In genomic region chr22:27473533-27473932, GRCh38 we compare ENCODE assay signal across 26 cellular contexts.
DNase-seq lines count a peak whose midpoint lies in the region; ATAC-seq and TF ChIP-seq lines count a peak whose summit lies in the region.
"Had no signal": no experiment of that assay in that cellular context is flagged by ENCODE, and none has a peak within 500 bp of the region (broad histone marks: within the 10 kb centered on the region; RNA-seq: fewer than 3 reads in every experiment).

No MANE protein-coding gene starts in this region.

- H4K20me1 ChIP-seq in mammary epithelial cell (ENCODE audit: insufficient read depth, low read length) = no peaks in the 10 kb centered on the region
- H4K20me1 ChIP-seq in GM23248 (ENCODE audit: insufficient read depth) = no peaks in the 10 kb centered on the region

- in situ Hi-C loops in ACHN (cut with HindIII; ENCODE audit: low pct_ligation_motif_present, low pct_unique_long_range_greater_than_20kb, low sequenced_read_pairs) (no loop called here), mammary epithelial cell (cut with MboI; ENCODE audit: low sequenced_read_pairs in 2 of 2) (loop anchor here in 1 of 2 donors (10.0 kb wide), 1 partner anchor 331 kb away; the partner anchor contains the start of gene MN1), GM23248 (cut with MboI) (no loop called here)

- WGBS in mammary epithelial cell (ENCODE audit: low coverage, missing lambda C conversion rate) = 57% methylated on average over 3 of the region's 3 CpGs
- WGBS in GM23248 (ENCODE audit: low coverage in 1 of 2, low lambda C conversion rate in 2 of 2, missing lambda C conversion rate in 2 of 2), 2 experiments = 81 to 84% methylated on average over 3 of the region's 3 CpGs

- CTCF ChIA-PET in mammary epithelial cell (lab: Charles Lee; ENCODE audit: low non-redundant PET) = interaction anchor here (0.6 kb wide), 1 partner anchor 1326 kb away, joined by 8 read pairs; no protein-coding TSS in a partner anchor

- no peak for TF ChIP-seq CTCF in mammary epithelial cell (conservative IDR thresholded peaks at IDR 0.05 in 1 of 2, IDR thresholded peaks at IDR 0.05 in 1 of 2; ENCODE audit: extremely low read depth in 1 of 2, insufficient read depth in 1 of 2, low read depth in 1 of 2, low read length in 2 of 2)

- no peaks in the 10 kb centered on the region for H3K9me3 ChIP-seq in mammary epithelial cell (replicated peaks; ENCODE audit: insufficient read depth, low read length)
- H3K9me3 ChIP-seq in GM23248 (ENCODE audit: low read depth) = no peaks in the 10 kb centered on the region
- H3K9me3 ChIP-seq: heart left ventricle, left lung, pancreas, right atrium auricular region, uterus had no signal

- no peaks in the 10 kb centered on the region; the same call in 1 of the 2 replicates for H3F3A ChIP-seq in GM23248 (ENCODE audit: insufficient read depth)

- peak overlapping the region; percentile 23 for H2AFZ ChIP-seq in mammary epithelial cell (ENCODE audit: low read depth, low read length)
- H2AFZ ChIP-seq in GM23248 = no peak overlapping the region
- H2AFZ ChIP-seq: GM23338 had no signal

- no peak for ATAC-seq in HG03196 (IDR thresholded peaks at IDR 0.05; ENCODE audit: unreplicated experiment)
- ATAC-seq in HG03520 (IDR thresholded peaks at IDR 0.05; ENCODE audit: unreplicated experiment) = no peak
- ATAC-seq in GM18867 (IDR thresholded peaks at IDR 0.05; ENCODE audit: unreplicated experiment) = no peak
- ATAC-seq: GM23338; heart left ventricle; left lung; natural killer cell; stimulated activated memory B cell treated with anti-CD40 and anti-IgM and Interleukin-4, amounts not matched to agents 10 μg/mL and 1 μg/mL and 100 μg/mL, for 72 hours had no signal

- no peaks in the 10 kb centered on the region for H3K36me3 ChIP-seq in mammary epithelial cell (ENCODE audit: insufficient read depth, low read length)
- H3K36me3 ChIP-seq in GM23248 (ENCODE audit: low read depth) = no peaks in the 10 kb centered on the region
- H3K36me3 ChIP-seq: heart left ventricle, left lung, pancreas, right atrium auricular region, uterus had no signal

- H3K79me2 ChIP-seq in mammary epithelial cell (ENCODE audit: insufficient read depth, low read length) (peaks cover 10% of the 10 kb centered on the region), GM23248 (ENCODE audit: insufficient read depth) (no peaks in the 10 kb centered on the region)

- peak overlapping the region in 1 of 3 experiments; percentile 18 for H3K4me3 ChIP-seq in mammary epithelial cell (replicated peaks in 1 of 3; ENCODE audit: insufficient read depth in 1 of 3, low read depth in 2 of 3, low read length in 3 of 3)
- no peak overlapping the region for H3K4me3 ChIP-seq in GM23248
- H3K4me3 ChIP-seq: dorsolateral prefrontal cortex, GM23338, heart left ventricle, left lung, pancreas, right atrium auricular region, uterus had no signal

- intact Hi-C loops in mammary epithelial cell (cut with micrococcal nuclease) = no loop called here

- H3K4me2 ChIP-seq in mammary epithelial cell (ENCODE audit: insufficient read depth, low read depth, low read length) (peak overlapping the region; percentile 64), GM23248 (ENCODE audit: unreplicated experiment) (no peak overlapping the region)
- H3K4me2 ChIP-seq: GM23338 had no signal

- peak; percentile 96 for DNase-seq in ACHN
- DNase-seq in NCI-H226 = peak; percentile 83
- peak; percentile 85 for DNase-seq in mammary epithelial cell
- DNase-seq in kidney glomerular epithelial cell (lab: John Stamatoyannopoulos, UW) = peak; percentile 80
- DNase-seq in GM23248 = no peak
- DNase-seq: activated CD4-positive, alpha-beta memory T cell treated with anti-CD3 and anti-CD28 coated beads for 36 hours; activated CD4-positive, CD25-positive, alpha-beta regulatory T cell; activated naive CD8-positive, alpha-beta T cell treated with anti-CD3 and anti-CD28 coated beads for 36 hours; DMS53; dorsolateral prefrontal cortex; GF-D8; heart left ventricle; left lung; natural killer cell; NCI-H146; NCI-H526; pancreas; stimulated activated CD4-positive, alpha-beta T cell treated with anti-CD3 and anti-CD28 coated beads, Interleukin-4, amount 100 ng/mL, for 1 hour; SW 1271; uterus had no signal

- H3K27me3 ChIP-seq in mammary epithelial cell (ENCODE audit: insufficient read depth, low read length) = no peaks in the 10 kb centered on the region
- H3K27me3 ChIP-seq in GM23248 (replicated peaks; ENCODE audit: insufficient read depth) = no peaks in the 10 kb centered on the region
- H3K27me3 ChIP-seq: left lung, pancreas, right atrium auricular region, uterus had no signal

- peaks cover 43% of the 10 kb centered on the region for H3K4me1 ChIP-seq in mammary epithelial cell (ENCODE audit: insufficient read depth, low read length)
- H3K4me1 ChIP-seq in GM23248 (ENCODE audit: insufficient read depth) = peaks cover 37% of the 10 kb centered on the region
- H3K4me1 ChIP-seq: left lung, pancreas, right atrium auricular region had no signal

- BruUV-seq in mammary epithelial cell (replicated peaks; lab: Mats Ljungman, UMichigan) = TSS peak; percentile 68

- peak overlapping the region; percentile 99 for H3K27ac ChIP-seq in mammary epithelial cell (ENCODE audit: insufficient read depth, low read depth, low read length)
- H3K27ac ChIP-seq in GM23248 = no peak overlapping the region
- H3K27ac ChIP-seq: dorsolateral prefrontal cortex, heart left ventricle, left lung, pancreas, right atrium auricular region, uterus had no signal

- dilution Hi-C loops in mammary epithelial cell (cut with HindIII; ENCODE audit: low sequenced_read_pairs) = no loop called here

- H3K9ac ChIP-seq in mammary epithelial cell (ENCODE audit: insufficient read depth, low read length) = peak overlapping the region; percentile 87
- no peak overlapping the region for H3K9ac ChIP-seq in GM23248

- H3K9me2 ChIP-seq in GM23248 (ENCODE audit: insufficient read depth) = no peaks in the 10 kb centered on the region
